In the genomic region with DNA sequence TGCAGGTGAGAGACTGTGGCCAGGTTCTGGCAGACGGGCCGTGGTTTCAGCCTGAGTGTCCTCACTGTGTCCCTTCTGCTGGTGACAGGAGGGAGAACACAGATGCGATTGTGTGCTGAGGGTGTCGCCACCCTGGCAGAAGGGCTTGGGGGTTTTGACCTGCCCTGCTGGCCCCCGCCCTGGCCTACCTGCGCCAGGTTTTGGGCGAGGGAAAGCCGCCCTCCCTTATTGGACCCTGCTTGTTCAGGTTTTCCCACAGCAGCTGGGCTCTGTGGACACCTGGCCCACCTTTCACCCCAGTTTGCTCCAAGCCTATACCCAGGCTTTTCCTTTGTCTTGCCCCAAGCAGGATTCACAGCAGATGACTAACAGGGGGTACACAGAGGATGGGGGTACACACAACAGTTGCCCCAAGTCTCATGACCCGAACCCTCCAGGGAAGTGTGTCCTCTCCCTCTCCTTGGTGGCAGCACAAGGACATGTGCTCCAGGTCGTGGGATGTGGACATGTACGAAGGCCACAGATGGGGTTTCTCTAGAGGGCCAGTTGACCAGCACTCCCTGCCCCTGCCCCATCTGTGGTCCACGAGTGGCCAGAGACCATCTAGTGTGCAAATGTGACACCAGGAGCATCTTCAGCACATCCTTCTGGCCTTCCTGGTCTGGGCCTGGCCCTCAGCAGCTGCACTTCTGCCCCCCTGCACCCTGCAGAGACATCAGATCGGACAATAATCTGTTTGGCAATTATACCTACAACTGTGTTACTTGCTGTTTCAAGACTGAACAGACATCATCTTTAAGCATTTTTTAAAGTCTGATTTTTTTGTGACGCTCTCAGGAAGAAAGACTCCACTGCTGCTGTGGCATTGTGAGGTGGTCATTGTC, we compare ENCODE assay signal across 3 cellular contexts.
TF ChIP-seq lines count a peak whose summit lies in the region.

No MANE protein-coding gene starts in this region.

TF ChIP-seq in SK-N-SH treated with all-trans-retinoic acid at 6 μM for 48 hours, 23 proteins besides CTCF, POLR2A, EP300 and RAD21:
- TF ChIP-seq RARB (CRISPR knock-in tag; IDR thresholded peaks at IDR 0.05) (no peak), CSRNP3 (CRISPR knock-in tag; IDR thresholded peaks at IDR 0.05) (no peak), ZNF8 (CRISPR knock-in tag; IDR thresholded peaks at IDR 0.05) (no peak)

TF ChIP-seq in SK-N-SH, 30 proteins besides CTCF, POLR2A, EP300 and RAD21:
- TF ChIP-seq MXI1 (IDR thresholded peaks at IDR 0.05; ENCODE audit: low read depth, low read length) (no peak), PBX3 (IDR thresholded peaks at IDR 0.05) (no peak), FOXJ3 (CRISPR knock-in tag; IDR thresholded peaks at IDR 0.05) (no peak), JUND (IDR thresholded peaks at IDR 0.05) (no peak), TAF1 (IDR thresholded peaks at IDR 0.05; ENCODE audit: borderline replicate concordance, low read depth, low read length) (no peak), ELF1 (IDR thresholded peaks at IDR 0.05) (no peak), USF2 (IDR thresholded peaks at IDR 0.05; ENCODE audit: borderline replicate concordance, low read depth, low read length) (no peak), RCOR1 (IDR thresholded peaks at IDR 0.05; ENCODE audit: low read length) (no peak), TEAD4 (IDR thresholded peaks at IDR 0.05; ENCODE audit: borderline replicate concordance, insufficient read depth) (no peak), TCF12 (IDR thresholded peaks at IDR 0.05) (no peak), NFIC (IDR thresholded peaks at IDR 0.05; ENCODE audit: borderline replicate concordance) (no peak), GATA2 (CRISPR knock-in tag; IDR thresholded peaks at IDR 0.05) (no peak), YY1 (IDR thresholded peaks at IDR 0.05; ENCODE audit: low read depth) (no peak)
- TF ChIP-seq, protein P1, sequence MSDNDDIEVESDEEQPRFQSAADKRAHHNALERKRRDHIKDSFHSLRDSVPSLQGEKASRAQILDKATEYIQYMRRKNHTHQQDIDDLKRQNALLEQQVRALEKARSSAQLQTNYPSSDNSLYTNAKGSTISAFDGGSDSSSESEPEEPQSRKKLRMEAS (IDR thresholded peaks at IDR 0.05; ENCODE audit: low read depth) = no peak
- TF ChIP-seq, protein P2, sequence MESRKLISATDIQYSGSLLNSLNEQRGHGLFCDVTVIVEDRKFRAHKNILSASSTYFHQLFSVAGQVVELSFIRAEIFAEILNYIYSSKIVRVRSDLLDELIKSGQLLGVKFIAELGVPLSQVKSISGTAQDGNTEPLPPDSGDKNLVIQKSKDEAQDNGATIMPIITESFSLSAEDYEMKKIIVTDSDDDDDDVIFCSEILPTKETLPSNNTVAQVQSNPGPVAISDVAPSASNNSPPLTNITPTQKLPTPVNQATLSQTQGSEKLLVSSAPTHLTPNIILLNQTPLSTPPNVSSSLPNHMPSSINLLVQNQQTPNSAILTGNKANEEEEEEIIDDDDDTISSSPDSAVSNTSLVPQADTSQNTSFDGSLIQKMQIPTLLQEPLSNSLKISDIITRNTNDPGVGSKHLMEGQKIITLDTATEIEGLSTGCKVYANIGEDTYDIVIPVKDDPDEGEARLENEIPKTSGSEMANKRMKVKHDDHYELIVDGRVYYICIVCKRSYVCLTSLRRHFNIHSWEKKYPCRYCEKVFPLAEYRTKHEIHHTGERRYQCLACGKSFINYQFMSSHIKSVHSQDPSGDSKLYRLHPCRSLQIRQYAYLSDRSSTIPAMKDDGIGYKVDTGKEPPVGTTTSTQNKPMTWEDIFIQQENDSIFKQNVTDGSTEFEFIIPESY (IDR thresholded peaks at IDR 0.05; ENCODE audit: borderline replicate concordance, low read depth) = no peak
- TF ChIP-seq, protein P3, sequence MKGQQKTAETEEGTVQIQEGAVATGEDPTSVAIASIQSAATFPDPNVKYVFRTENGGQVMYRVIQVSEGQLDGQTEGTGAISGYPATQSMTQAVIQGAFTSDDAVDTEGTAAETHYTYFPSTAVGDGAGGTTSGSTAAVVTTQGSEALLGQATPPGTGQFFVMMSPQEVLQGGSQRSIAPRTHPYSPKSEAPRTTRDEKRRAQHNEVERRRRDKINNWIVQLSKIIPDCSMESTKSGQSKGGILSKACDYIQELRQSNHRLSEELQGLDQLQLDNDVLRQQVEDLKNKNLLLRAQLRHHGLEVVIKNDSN (IDR thresholded peaks at IDR 0.05; ENCODE audit: borderline replicate concordance, low read depth) = no peak

TF ChIP-seq in H1, 55 proteins besides CTCF, POLR2A, EP300 and RAD21:
- no peak for TF ChIP-seq TCF12 (IDR thresholded peaks at IDR 0.05; ENCODE audit: low read depth, low read length)
- TF ChIP-seq CHD2 (IDR thresholded peaks at IDR 0.05; ENCODE audit: low read length) = no peak
- no peak for TF ChIP-seq NRF1 (IDR thresholded peaks at IDR 0.05; ENCODE audit: low read depth, low read length)
- TF ChIP-seq SRF (IDR thresholded peaks at IDR 0.05; ENCODE audit: low read depth, low read length) = no peak
- no peak for TF ChIP-seq SIN3A (conservative IDR thresholded peaks at IDR 0.05 in 1 of 2, IDR thresholded peaks at IDR 0.05 in 1 of 2; ENCODE audit: low read depth in 1 of 2, low read length in 2 of 2)
- no peak for TF ChIP-seq RFX5 (IDR thresholded peaks at IDR 0.05; ENCODE audit: borderline replicate concordance, low read depth, low read length)
- TF ChIP-seq TAF1 (IDR thresholded peaks at IDR 0.05; ENCODE audit: low read depth, low read length) = no peak
- TF ChIP-seq JUN (IDR thresholded peaks at IDR 0.05; ENCODE audit: low read depth, low read length) = no peak
- no peak for TF ChIP-seq EGR1 (IDR thresholded peaks at IDR 0.05; ENCODE audit: borderline replicate concordance, low read depth, low read length)
- TF ChIP-seq RXRA (IDR thresholded peaks at IDR 0.05; ENCODE audit: insufficient read depth, low read depth, low read length) = no peak
- TF ChIP-seq ZNF274 (IDR thresholded peaks at IDR 0.05; ENCODE audit: borderline replicate concordance, extremely low read depth, low read length) = no peak
